1 cellular context compared by ENCODE assay signal in the genomic region with DNA sequence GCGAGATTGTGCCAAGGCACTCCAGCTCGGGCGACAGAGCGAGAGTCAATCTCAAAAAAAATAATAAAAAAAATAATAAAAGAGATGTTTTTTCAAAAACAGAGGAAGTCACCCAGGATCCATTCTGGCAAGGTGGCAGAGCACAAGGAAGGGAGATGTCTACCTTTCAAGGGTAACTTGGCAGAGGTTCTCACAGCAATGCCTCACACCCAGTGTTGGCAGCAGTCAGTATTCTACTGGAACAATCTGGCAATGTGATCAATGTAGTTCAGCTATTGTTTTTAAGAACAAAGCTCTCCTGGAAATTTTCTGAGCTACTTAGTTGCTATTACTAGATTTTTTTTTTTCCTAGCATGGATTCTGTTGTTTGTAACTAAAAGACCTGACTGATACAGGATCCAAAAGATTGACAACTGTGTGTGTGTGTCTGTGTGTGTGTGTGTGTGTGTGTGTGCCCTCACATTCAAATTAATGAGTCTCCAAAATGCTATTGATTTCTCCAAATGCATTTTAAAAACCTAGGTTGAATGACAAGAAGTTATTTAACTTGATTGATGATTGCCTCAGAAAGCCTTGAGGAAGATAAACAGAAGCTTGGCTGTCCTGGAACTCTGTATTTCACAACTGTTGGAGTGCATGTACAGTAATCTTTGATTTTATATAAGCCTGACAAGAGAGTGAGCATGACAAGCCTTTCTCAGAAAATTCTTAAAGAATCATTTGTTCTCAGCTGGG.
TF ChIP-seq lines count a peak whose summit lies in the region.

No MANE protein-coding gene starts in this region.

TF ChIP-seq in liver, 16 proteins besides CTCF, POLR2A, EP300 and RAD21 (continued from another document):
- TF ChIP-seq, protein P1, sequence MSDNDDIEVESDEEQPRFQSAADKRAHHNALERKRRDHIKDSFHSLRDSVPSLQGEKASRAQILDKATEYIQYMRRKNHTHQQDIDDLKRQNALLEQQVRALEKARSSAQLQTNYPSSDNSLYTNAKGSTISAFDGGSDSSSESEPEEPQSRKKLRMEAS (IDR thresholded peaks at IDR 0.05) = no peak
- no peak for TF ChIP-seq EGR1 (IDR thresholded peaks at IDR 0.05; ENCODE audit: low read depth in 2 of 2)
TF ChIP-seq in liver: peak in this region for 6.
